ENCODE assay signal across 2 cellular contexts in the genomic region with DNA sequence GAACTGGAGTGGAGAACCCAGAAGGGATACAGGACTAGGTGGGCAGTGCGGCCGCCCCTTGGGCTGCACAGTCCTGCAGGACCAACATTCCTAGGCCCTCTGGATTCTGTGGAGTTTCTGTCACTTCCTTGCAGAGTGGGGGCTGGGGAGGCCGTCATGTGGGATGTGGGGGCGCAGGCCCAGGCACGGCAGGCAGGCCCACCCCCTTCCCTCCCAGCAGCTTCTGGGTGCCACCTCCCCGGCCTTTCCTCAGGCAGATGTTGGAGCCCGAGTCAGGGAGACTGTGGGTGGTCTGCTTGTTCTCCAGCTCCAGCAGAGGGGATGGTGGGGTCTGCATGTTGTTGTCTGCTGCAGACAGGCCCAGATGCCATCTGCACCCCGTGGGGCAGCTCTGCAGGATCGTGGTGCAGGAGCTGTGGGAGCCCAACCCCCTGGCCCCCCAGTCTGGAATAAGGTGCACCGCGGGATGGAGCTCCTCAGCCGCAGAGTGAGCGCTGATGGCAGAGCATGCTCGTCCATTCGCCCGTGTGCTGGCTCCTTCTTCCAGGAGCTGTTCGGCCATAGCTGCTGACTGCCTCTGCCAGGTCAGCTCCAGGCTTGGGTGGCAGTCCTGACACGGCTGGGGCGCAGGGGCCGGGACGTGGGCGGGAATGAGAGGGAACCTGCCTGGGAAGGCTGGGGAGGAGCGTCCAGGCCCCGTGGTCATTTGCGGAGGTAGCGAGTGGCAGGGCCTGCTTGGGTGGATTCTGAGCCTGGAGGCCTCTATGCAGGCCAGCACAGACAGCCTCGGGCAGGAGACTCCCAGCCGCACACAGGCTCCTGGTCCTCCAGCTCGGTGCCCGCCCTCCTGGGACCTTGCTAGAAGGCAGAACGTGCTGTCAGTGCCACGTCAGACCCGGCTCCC.
TF ChIP-seq lines count a peak whose summit lies in the region.

No MANE protein-coding gene starts in this region.

TF ChIP-seq in HEK293, 187 proteins besides CTCF, POLR2A, EP300 and RAD21:
- TF ChIP-seq GLIS2 (tag by site-specific recombination; IDR thresholded peaks at IDR 0.05): peak; percentile 23
- TF ChIP-seq ZNF600 (tag by site-specific recombination; IDR thresholded peaks at IDR 0.05): peak; percentile 58; the same call in 1 of the 2 replicates
- TF ChIP-seq ZBTB8A (tag by site-specific recombination; IDR thresholded peaks at IDR 0.05): no peak
- peak; percentile 11; the same call in 1 of the 2 replicates for TF ChIP-seq SP2 (tag by site-specific recombination; IDR thresholded peaks at IDR 0.05)
- TF ChIP-seq ZIC2 (tag by site-specific recombination; IDR thresholded peaks at IDR 0.05): peak; percentile 56; the same call in 1 of the 2 replicates
TF ChIP-seq in HEK293: peak in this region for 4.

TF ChIP-seq in GM12878, 131 proteins besides CTCF, POLR2A, EP300 and RAD21:
- peak; percentile 12; the same call in 1 of the 3 replicates for TF ChIP-seq POU2F2 (IDR thresholded peaks at IDR 0.05; ENCODE audit: borderline replicate concordance, low read depth, low read length)
- TF ChIP-seq, protein P1, sequence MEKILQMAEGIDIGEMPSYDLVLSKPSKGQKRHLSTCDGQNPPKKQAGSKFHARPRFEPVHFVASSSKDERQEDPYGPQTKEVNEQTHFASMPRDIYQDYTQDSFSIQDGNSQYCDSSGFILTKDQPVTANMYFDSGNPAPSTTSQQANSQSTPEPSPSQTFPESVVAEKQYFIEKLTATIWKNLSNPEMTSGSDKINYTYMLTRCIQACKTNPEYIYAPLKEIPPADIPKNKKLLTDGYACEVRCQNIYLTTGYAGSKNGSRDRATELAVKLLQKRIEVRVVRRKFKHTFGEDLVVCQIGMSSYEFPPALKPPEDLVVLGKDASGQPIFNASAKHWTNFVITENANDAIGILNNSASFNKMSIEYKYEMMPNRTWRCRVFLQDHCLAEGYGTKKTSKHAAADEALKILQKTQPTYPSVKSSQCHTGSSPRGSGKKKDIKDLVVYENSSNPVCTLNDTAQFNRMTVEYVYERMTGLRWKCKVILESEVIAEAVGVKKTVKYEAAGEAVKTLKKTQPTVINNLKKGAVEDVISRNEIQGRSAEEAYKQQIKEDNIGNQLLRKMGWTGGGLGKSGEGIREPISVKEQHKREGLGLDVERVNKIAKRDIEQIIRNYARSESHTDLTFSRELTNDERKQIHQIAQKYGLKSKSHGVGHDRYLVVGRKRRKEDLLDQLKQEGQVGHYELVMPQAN (conservative IDR thresholded peaks at IDR 0.05): no peak
